ENCODE assay signal across 29 cellular contexts in genomic region chr10:15601819-15602218, GRCh38.
"Had no signal": no experiment of that assay in that cellular context is flagged by ENCODE, and none has a peak within 500 bp of the region (broad histone marks: within the 10 kb centered on the region; RNA-seq: fewer than 3 reads in every experiment).

No MANE protein-coding gene starts in this region.

- H3K9me3 ChIP-seq: colonic mucosa, gastrocnemius medialis, heart left ventricle, lower lobe of right lung, psoas muscle, spleen, transverse colon, upper lobe of right lung, vagina had no signal

- H3K36me3 Mint-ChIP-seq: memory B cell; naive thymus-derived CD8-positive, alpha-beta T cell; stimulated activated memory B cell treated with anti-CD40 and anti-IgM and Interleukin-4, amounts not matched to agents 10 μg/mL and 1 μg/mL and 100 μg/mL, for 72 hours had no signal

- H3K4me1 ChIP-seq: colonic mucosa, gastrocnemius medialis, lower lobe of right lung, psoas muscle, transverse colon had no signal

- H3K4me3 Mint-ChIP-seq: dendritic cell treated with granulocyte-macrophage colony-stimulating factor and Interleukin-4, amounts not matched to agents 40 ng/mL and 50 ng/mL, for 4 days; endodermal cell; memory B cell; naive thymus-derived CD8-positive, alpha-beta T cell; nephron progenitor cell; stimulated activated memory B cell treated with anti-CD40 and anti-IgM and Interleukin-4, amounts not matched to agents 10 μg/mL and 1 μg/mL and 100 μg/mL, for 72 hours had no signal

- H3K4me3 ChIP-seq: colonic mucosa, gastrocnemius medialis, heart left ventricle, hepatocyte, lower lobe of right lung, psoas muscle, skin epidermis, spleen, transverse colon, upper lobe of right lung, vagina had no signal

- H3K4me1 Mint-ChIP-seq: endodermal cell; memory B cell; naive thymus-derived CD8-positive, alpha-beta T cell; stimulated activated memory B cell treated with anti-CD40 and anti-IgM and Interleukin-4, amounts not matched to agents 10 μg/mL and 1 μg/mL and 100 μg/mL, for 72 hours had no signal

- H3K27me3 Mint-ChIP-seq: dendritic cell treated with granulocyte-macrophage colony-stimulating factor and Interleukin-4, amounts not matched to agents 40 ng/mL and 50 ng/mL, for 4 days; memory B cell; stimulated activated memory B cell treated with anti-CD40 and anti-IgM and Interleukin-4, amounts not matched to agents 10 μg/mL and 1 μg/mL and 100 μg/mL, for 72 hours had no signal

- H3K27me3 ChIP-seq: colonic mucosa, gastrocnemius medialis, heart left ventricle, hepatocyte, spleen, upper lobe of right lung, vagina had no signal

- H3K27ac Mint-ChIP-seq: dendritic cell treated with granulocyte-macrophage colony-stimulating factor and Interleukin-4, amounts not matched to agents 40 ng/mL and 50 ng/mL, for 4 days; endodermal cell; memory B cell; naive thymus-derived CD8-positive, alpha-beta T cell; stimulated activated memory B cell treated with anti-CD40 and anti-IgM and Interleukin-4, amounts not matched to agents 10 μg/mL and 1 μg/mL and 100 μg/mL, for 72 hours had no signal

- H3K9me3 Mint-ChIP-seq: dendritic cell treated with granulocyte-macrophage colony-stimulating factor and Interleukin-4, amounts not matched to agents 40 ng/mL and 50 ng/mL, for 4 days; endodermal cell; stimulated activated memory B cell treated with anti-CD40 and anti-IgM and Interleukin-4, amounts not matched to agents 10 μg/mL and 1 μg/mL and 100 μg/mL, for 72 hours had no signal

- H3K27ac ChIP-seq: colonic mucosa, epithelial cell of prostate, gastrocnemius medialis, hepatocyte, lower lobe of right lung, psoas muscle, skin epidermis, transverse colon, upper lobe of right lung, vagina had no signal

- DNase-seq: colonic mucosa; effector CD8-positive, alpha-beta T cell; endodermal cell; foreskin fibroblast; gastrocnemius medialis; heart left ventricle; left colon; left ventricle myocardium superior; lower lobe of right lung; midbrain; naive thymus-derived CD8-positive, alpha-beta T cell; nephron progenitor cell; nucleus accumbens; posterior cingulate gyrus; psoas muscle; right cardiac atrium; spleen; stimulated activated CD4-positive, alpha-beta T cell treated with anti-CD3 and anti-CD28 coated beads, Interleukin-4, amount 100 ng/mL, for 4 hours; stimulated activated naive CD8-positive, alpha-beta T cell treated with anti-CD3 and anti-CD28 coated beads, Interleukin-15, Interleukin-2, amounts not matched to agents 100 U/mL and 50 U/mL, for 24 hours; substantia nigra; transverse colon; upper lobe of right lung had no signal

- H3K36me3 ChIP-seq: colonic mucosa, gastrocnemius medialis, heart left ventricle, lower lobe of right lung, spleen, transverse colon, upper lobe of right lung, vagina had no signal
